In genomic region chr17:29931253-29931932, GRCh38 we compare ENCODE assay signal across 8 cellular contexts. TPM values are rescaled to one million over a fixed set of nuclear protein-coding genes. Genes with fewer than 3 reads are reported as not detected.
DNase-seq lines count a peak whose midpoint lies in the region; ATAC-seq and TF ChIP-seq lines count a peak whose summit lies in the region.

No MANE protein-coding gene starts in this region.

- H3K9me3 ChIP-seq in HUES48 (ENCODE audit: control insufficient read depth, insufficient read depth, low read length), result no peaks in the 10 kb centered on the region
- no peaks in the 10 kb centered on the region for H3K9me3 ChIP-seq in muscle layer of duodenum (ENCODE audit: control insufficient read depth in 1 of 2, low read length in 2 of 2)

- BruUV-seq in Calu3 (replicated peaks; lab: Mats Ljungman, UMichigan), result no TSS peak

- H3K27ac ChIP-seq in HUES48 (ENCODE audit: low read depth, low read length) (no peak overlapping the region), muscle layer of duodenum (ENCODE audit: low read length) (no peak overlapping the region)

- ATAC-seq in GM21381 (IDR thresholded peaks at IDR 0.05; ENCODE audit: unreplicated experiment), result peak; percentile 44

- H3K27me3 Mint-ChIP-seq in Calu3 (ENCODE audit: unreplicated experiment) (no peaks in the 10 kb centered on the region), endothelial cell (ENCODE audit: unreplicated experiment) (peaks cover 4% of the 10 kb centered on the region)

- intact Hi-C loops in Calu3 (cut with micrococcal nuclease; ENCODE audit: unreplicated experiment), result loop anchor here (1.0 to 5.0 kb wide), 4 partner anchors 63 to 292 kb away; no protein-coding TSS in a partner anchor

- H3K27me3 ChIP-seq in HUES48 (ENCODE audit: control insufficient read depth, insufficient read depth, low read length), result no peaks in the 10 kb centered on the region
- no peaks in the 10 kb centered on the region for H3K27me3 ChIP-seq in muscle layer of duodenum (ENCODE audit: low read depth, low read length)

- H3K4me3 Mint-ChIP-seq in Calu3 (ENCODE audit: low read depth, unreplicated experiment) (no peak overlapping the region), endothelial cell (ENCODE audit: unreplicated experiment) (no peak overlapping the region)

- H3K4me3 ChIP-seq in HUES48 (ENCODE audit: low read depth, low read length) (peak overlapping the region; percentile 78), muscle layer of duodenum (ENCODE audit: low read depth in 1 of 2, low read length in 2 of 2) (peak overlapping the region; percentile 94 to 96)

- CTCF ChIA-PET in Calu3 (lab: Charles Lee), result interaction anchor here (0.6 to 4.0 kb wide), 16 partner anchors 11 to 361 kb away, joined by 3 to 62 read pairs (median 4); no protein-coding TSS in a partner anchor

- H3K9me3 Mint-ChIP-seq in Calu3 (ENCODE audit: low read depth, unreplicated experiment) (no peaks in the 10 kb centered on the region), endothelial cell (ENCODE audit: unreplicated experiment) (no peaks in the 10 kb centered on the region)

- TF ChIP-seq CTCF in Calu3 (IDR thresholded peaks at IDR 0.05; ENCODE audit: unreplicated experiment), result peak; percentile 80
- TF ChIP-seq CTCF in endothelial cell (IDR thresholded peaks at IDR 0.05; ENCODE audit: unreplicated experiment), result peak; percentile 90

- no peaks in the 10 kb centered on the region for H3K36me3 ChIP-seq in HUES48 (ENCODE audit: control insufficient read depth, insufficient read depth, low read length)
- no peaks in the 10 kb centered on the region for H3K36me3 ChIP-seq in muscle layer of duodenum (ENCODE audit: control insufficient read depth in 1 of 2, insufficient read depth in 2 of 2, low read length in 2 of 2)

- H3K4me1 ChIP-seq in HUES48 (ENCODE audit: control insufficient read depth, insufficient read depth, low read length), result peaks cover 17% of the 10 kb centered on the region
- peaks cover 7 to 18% of the 10 kb centered on the region in 2 donors for H3K4me1 ChIP-seq in muscle layer of duodenum (ENCODE audit: control insufficient read depth in 1 of 2, insufficient read depth in 2 of 2, low read length in 2 of 2)

- DNase-seq in Calu3 (peak; percentile 68), endothelial cell (ENCODE audit: low spot score) (peak; percentile 50)
- peak; percentile 56 for DNase-seq in NK-92 treated with Interleukin-12 subunit alpha and Interleukin-12 subunit beta, amount 100 ng/mL, for 24 hours (lab: John Stamatoyannopoulos, UW)
- peak; percentile 28 to 62 for DNase-seq in activated CD8-positive, alpha-beta memory T cell treated with anti-CD3 and anti-CD28 coated beads for 4 hours (ENCODE audit: low read depth in 2 of 2)
- peak; percentile 37 to 39 for DNase-seq in stimulated activated CD8-positive, alpha-beta memory T cell treated with anti-CD3 and anti-CD28 coated beads, Interleukin-7, amount 100 ng/mL, for 1 hour (ENCODE audit: low read depth in 2 of 2)

- no peak overlapping the region for H3K27ac Mint-ChIP-seq in Calu3 (ENCODE audit: unreplicated experiment)
- H3K27ac Mint-ChIP-seq in endothelial cell (ENCODE audit: unreplicated experiment), result no peak overlapping the region

- H3K36me3 Mint-ChIP-seq in Calu3 (ENCODE audit: insufficient read depth, unreplicated experiment) (no peaks in the 10 kb centered on the region), endothelial cell (ENCODE audit: low read depth, unreplicated experiment) (peaks cover 9% of the 10 kb centered on the region)

- no peak overlapping the region for H3K9ac ChIP-seq in HUES48 (ENCODE audit: low read depth, low read length)

- H3K4me1 Mint-ChIP-seq in Calu3 (ENCODE audit: low read depth, unreplicated experiment) (peaks cover 16% of the 10 kb centered on the region), endothelial cell (ENCODE audit: unreplicated experiment) (peaks cover 25% of the 10 kb centered on the region)

RNA-seq across cellular contexts. Expression of gene SSH2, which starts 1.4 kb away (rescaled TPM):
- total RNA-seq in Calu3 (2022) (21.9 and 22.9 TPM in 2 replicates), endothelial cell (ENCODE audit: unreplicated experiment) (81.2 TPM)

RNA-seq across cellular contexts. Expression of gene EFCAB5, which starts 10.0 kb away (rescaled TPM):
- total RNA-seq in Calu3 (2022), result 0.17 and 0.50 TPM in 2 replicates
- total RNA-seq in endothelial cell (ENCODE audit: unreplicated experiment), result 0.26 TPM
